27 cellular contexts compared by ENCODE assay signal in the genomic region with DNA sequence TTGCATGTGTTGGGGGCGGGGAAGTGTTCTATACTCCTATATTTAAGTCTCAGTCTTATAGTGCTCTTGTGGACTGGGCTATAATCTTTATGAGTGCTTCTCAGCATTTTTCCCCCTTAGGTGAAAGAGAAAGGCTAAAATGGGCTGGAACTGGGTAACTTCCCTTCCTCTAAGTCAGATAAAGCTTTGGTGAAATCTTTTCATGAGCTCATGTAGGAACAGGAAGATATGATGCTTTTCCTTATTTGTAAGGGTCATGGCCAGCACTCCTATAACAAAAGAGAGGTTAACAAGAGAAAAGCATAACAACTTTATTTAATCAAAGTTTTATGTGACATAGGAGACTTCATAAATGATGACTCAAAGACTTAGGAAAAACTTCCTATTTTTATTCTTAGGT.
"Had no signal": no experiment of that assay in that cellular context is flagged by ENCODE, and none has a peak within 500 bp of the region (broad histone marks: within the 10 kb centered on the region; RNA-seq: fewer than 3 reads in every experiment).

No MANE protein-coding gene starts in this region.

- FAIRE-seq: pancreas, urothelium cell line had no signal

- ATAC-seq: naive thymus-derived CD8-positive, alpha-beta T cell; natural killer cell treated with Interleukin-12 subunit alpha and Interleukin-12 subunit beta and Interleukin-15 and Interleukin-18, amount 100 ng/mL, for 72 hours; pancreas; right cardiac atrium; sciatic nerve; stimulated activated effector memory CD8-positive, alpha-beta T cell treated with anti-CD3 and anti-CD28 coated beads, Interleukin-12 subunit alpha, Interleukin-12 subunit beta, amount 100 ng/mL, for 72 hours; stimulated activated naive B cell treated with anti-CD40 and anti-IgM and Interleukin-4, amounts not matched to agents 10 μg/mL and 1 μg/mL and 100 μg/mL, for 72 hours had no signal

- H3K36me3 ChIP-seq: neutrophil, pancreas, prostate gland, stomach, thoracic aorta, thyroid gland, tibial nerve, upper lobe of left lung, vagina had no signal

- H3K27me3 ChIP-seq: neutrophil, pancreas, stomach, thyroid gland, tibial nerve, upper lobe of left lung, vagina had no signal

- H3K4me3 ChIP-seq: pancreas, prostate gland, skin epidermis, smooth muscle cell, stomach, thoracic aorta, thyroid gland, tibial nerve, upper lobe of left lung, vagina had no signal

- H3K27ac ChIP-seq: neutrophil, pancreas, prostate gland, stomach, thoracic aorta, thyroid gland, tibial nerve, upper lobe of left lung, vagina had no signal

- H3K4me2 ChIP-seq: smooth muscle cell had no signal

- H3K4me1 ChIP-seq: pancreas, prostate gland, stomach, thyroid gland, tibial nerve, upper lobe of left lung, vagina had no signal

- DNase-seq: naive B cell; naive thymus-derived CD8-positive, alpha-beta T cell; nephron progenitor cell; nucleus accumbens; pancreas; right cardiac atrium; stimulated activated CD4-positive, alpha-beta T cell treated with anti-CD3 and anti-CD28 coated beads, Interleukin-15, amount 100 ng/mL, for 24 hours; stimulated activated CD4-positive, alpha-beta T cell treated with anti-CD3 and anti-CD28 coated beads, Interleukin-2, amount 100 ng/mL, for 24 hours; stimulated activated CD4-positive, alpha-beta T cell treated with anti-CD3 and anti-CD28 coated beads, Interleukin-2, amount 100 ng/mL, for 48 hours; stimulated activated CD4-positive, alpha-beta T cell treated with anti-CD3 and anti-CD28 coated beads, Interleukin-4, amount 100 ng/mL, for 24 hours; stimulated activated naive B cell treated with anti-CD40 and anti-IgM and Interleukin-4, amounts not matched to agents 10 μg/mL and 1 μg/mL and 100 μg/mL, for 72 hours; stimulated activated naive CD4-positive, alpha-beta T cell treated with Interleukin-2 at 50 U/mL for 16 hours; stomach; thyroid gland; trophoblast cell; upper lobe of left lung had no signal

- H3K9me3 ChIP-seq: neutrophil, pancreas, prostate gland, stomach, thoracic aorta, thyroid gland, tibial nerve, upper lobe of left lung, vagina had no signal
